15 cellular contexts compared by ENCODE assay signal in genomic region chr12:6047249-6048227, GRCh38.
DNase-seq lines count a peak whose midpoint lies in the region; ATAC-seq and TF ChIP-seq lines count a peak whose summit lies in the region.
"Had no signal": no experiment of that assay in that cellular context is flagged by ENCODE, and none has a peak within 500 bp of the region (broad histone marks: within the 10 kb centered on the region; RNA-seq: fewer than 3 reads in every experiment).

No MANE protein-coding gene starts in this region.

- no peaks in the 10 kb centered on the region for H3K4me1 Mint-ChIP-seq in activated T-cell treated with anti-CD3 and anti-CD28 coated beads, Interleukin-2, amount 50 U/mL, for 4 hours (ENCODE audit: low read depth)
- no peaks in the 10 kb centered on the region for H3K4me1 Mint-ChIP-seq in stimulated activated naive CD8-positive, alpha-beta T cell treated with anti-CD3 and anti-CD28 coated beads, Interleukin-15, amount 100 ng/mL, for 72 hours
- H3K4me1 Mint-ChIP-seq: endodermal cell had no signal

- peaks cover 15% of the 10 kb centered on the region for H3K27me3 Mint-ChIP-seq in activated T-cell treated with anti-CD3 and anti-CD28 coated beads, Interleukin-2, amount 50 U/mL, for 4 hours (ENCODE audit: low read depth)
- no peaks in the 10 kb centered on the region for H3K27me3 Mint-ChIP-seq in stimulated activated naive CD8-positive, alpha-beta T cell treated with anti-CD3 and anti-CD28 coated beads, Interleukin-15, amount 100 ng/mL, for 72 hours

- H3K4me3 ChIP-seq in fibroblast of pulmonary artery (replicated peaks; ENCODE audit: low read depth, low read length), result no peak overlapping the region
- H3K4me3 ChIP-seq: mucosa of descending colon, prostate gland, uterus had no signal

- no peak overlapping the region for H3K4me3 Mint-ChIP-seq in activated T-cell treated with anti-CD3 and anti-CD28 coated beads, Interleukin-2, amount 50 U/mL, for 4 hours
- H3K4me3 Mint-ChIP-seq in stimulated activated naive CD8-positive, alpha-beta T cell treated with anti-CD3 and anti-CD28 coated beads, Interleukin-15, amount 100 ng/mL, for 72 hours, result no peak overlapping the region
- H3K4me3 Mint-ChIP-seq: endodermal cell had no signal

- no peak overlapping the region for H3K27ac Mint-ChIP-seq in stimulated activated naive CD8-positive, alpha-beta T cell treated with anti-CD3 and anti-CD28 coated beads, Interleukin-15, amount 100 ng/mL, for 72 hours
- H3K27ac Mint-ChIP-seq: endodermal cell had no signal

- no peaks in the 10 kb centered on the region for H3K36me3 Mint-ChIP-seq in activated T-cell treated with anti-CD3 and anti-CD28 coated beads, Interleukin-2, amount 50 U/mL, for 4 hours (ENCODE audit: insufficient read depth)

- no peak for TF ChIP-seq CTCF in fibroblast of pulmonary artery (IDR thresholded peaks at IDR 0.05; ENCODE audit: low read length, missing control alignments)

- no peak for DNase-seq in activated T-cell treated with anti-CD3 and anti-CD28 coated beads, Interleukin-2, amount 50 U/mL, for 4 hours
- DNase-seq in activated T-cell treated with anti-CD3 and anti-CD28 coated beads, Interleukin-2, amount 50 U/mL, for 1 hour, result no peak
- DNase-seq in T1000 (lab: John Stamatoyannopoulos, UW) (peak; percentile 25), fibroblast of pulmonary artery (ENCODE audit: low read depth) (peak; percentile 25), HUDEP-2 (lab: John Stamatoyannopoulos, UW; ENCODE audit: unreplicated experiment in 76 of 76) (no peak), kidney tubule cell (ENCODE audit: low spot score) (no peak)
- DNase-seq in stimulated activated naive CD8-positive, alpha-beta T cell treated with anti-CD3 and anti-CD28 coated beads, Interleukin-15, amount 100 ng/mL, for 72 hours, result no peak
- DNase-seq in activated naive CD4-positive, alpha-beta T cell treated with anti-CD3 and anti-CD28 coated beads, Interleukin-2, amount 50 U/mL, for 16 hours, result no peak
- DNase-seq: activated CD8-positive, alpha-beta memory T cell treated with anti-CD3 and anti-CD28 coated beads, Interleukin-2, amount 50 U/mL, for 48 hours; endodermal cell; mucosa of descending colon; NCI-H82; SIG-M5; uterus had no signal

- peak; percentile 70 to 74 for ATAC-seq in activated T-cell treated with anti-CD3 and anti-CD28 coated beads, Interleukin-2, amount 50 U/mL, for 4 hours
- peak; percentile 63 for ATAC-seq in stimulated activated naive CD8-positive, alpha-beta T cell treated with anti-CD3 and anti-CD28 coated beads, Interleukin-15, amount 100 ng/mL, for 72 hours
- ATAC-seq: mucosa of descending colon had no signal

- no peaks in the 10 kb centered on the region for H3K9me3 Mint-ChIP-seq in activated T-cell treated with anti-CD3 and anti-CD28 coated beads, Interleukin-2, amount 50 U/mL, for 4 hours
- H3K9me3 Mint-ChIP-seq in stimulated activated naive CD8-positive, alpha-beta T cell treated with anti-CD3 and anti-CD28 coated beads, Interleukin-15, amount 100 ng/mL, for 72 hours, result no peaks in the 10 kb centered on the region
- H3K9me3 Mint-ChIP-seq: endodermal cell had no signal

Comparison
In these comparisons a context has a peak if more than half of its experiments do, and no peak if none do; other contexts are left out.
1. DNase-seq: peak in T1000 (single experiment) and fibroblast of pulmonary artery (single experiment); none in activated T-cell treated with anti-CD3 and anti-CD28 coated beads, Interleukin-2, amount 50 U/mL, for 4 hours (single experiment), activated T-cell treated with anti-CD3 and anti-CD28 coated beads, Interleukin-2, amount 50 U/mL, for 1 hour (single experiment), stimulated activated naive CD8-positive, alpha-beta T cell treated with anti-CD3 and anti-CD28 coated beads, Interleukin-15, amount 100 ng/mL, for 72 hours (0 of 2), HUDEP-2 (0 of 76), activated naive CD4-positive, alpha-beta T cell treated with anti-CD3 and anti-CD28 coated beads, Interleukin-2, amount 50 U/mL, for 16 hours (single experiment) and kidney tubule cell (single experiment).